Comparison of ENCODE assay signal across 11 cellular contexts in the genomic region with DNA sequence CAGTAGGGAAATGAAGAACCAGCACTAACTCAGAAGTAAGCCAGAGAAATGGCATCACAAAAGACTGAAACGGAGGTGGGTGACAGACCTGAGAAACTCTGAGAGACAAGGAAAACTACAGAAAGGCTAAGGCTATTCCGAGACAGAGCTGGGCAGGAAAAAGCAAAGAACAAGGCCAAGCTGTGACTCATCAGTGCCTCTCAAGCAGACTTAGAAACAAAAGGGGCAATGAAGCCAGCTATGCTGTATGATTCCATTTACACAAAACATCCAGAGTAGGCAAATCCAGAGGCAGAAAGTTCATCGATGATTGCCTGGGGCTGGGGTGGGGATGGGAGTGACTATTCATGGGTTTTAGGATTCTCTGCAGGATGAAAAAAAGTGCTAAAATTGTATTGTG. TPM values are rescaled to one million over a fixed set of nuclear protein-coding genes. Genes with fewer than 3 reads are reported as not detected.
A peak's percentile ranks its signal among the peaks of the same experiment; 100 is the strongest.
DNase-seq lines count a peak whose midpoint lies in the region; ATAC-seq and TF ChIP-seq lines count a peak whose summit lies in the region.
"Had no signal": no experiment of that assay in that cellular context is flagged by ENCODE, and none has a peak within 500 bp of the region (broad histone marks: within the 10 kb centered on the region; RNA-seq: fewer than 3 reads in every experiment).

No MANE protein-coding gene starts in this region.

- H4K20me1 ChIP-seq in osteoblast (ENCODE audit: insufficient read depth, low read length), result peaks cover 10% of the 10 kb centered on the region

- H3K27me3 ChIP-seq in SJSA1 (replicated peaks), result no peaks in the 10 kb centered on the region
- no peaks in the 10 kb centered on the region for H3K27me3 ChIP-seq in osteoblast (ENCODE audit: insufficient read depth, low read length)
- no peaks in the 10 kb centered on the region for H3K27me3 ChIP-seq in Peyer's patch
- H3K27me3 ChIP-seq in CD4-positive, alpha-beta T cell (ENCODE audit: control insufficient read depth, insufficient read depth, low read length), result no peaks in the 10 kb centered on the region

- H3K4me2 ChIP-seq in osteoblast (ENCODE audit: insufficient read depth, low read length), result peak overlapping the region; percentile 57

- peaks cover 42% of the 10 kb centered on the region for H3K36me3 Mint-ChIP-seq in CD4-positive, alpha-beta T cell (ENCODE audit: low read depth)

- H3K36me3 ChIP-seq in SJSA1 (peaks cover 6% of the 10 kb centered on the region; the same call in 1 of the 2 replicates), osteoblast (ENCODE audit: insufficient read depth, low read length) (no peaks in the 10 kb centered on the region), Peyer's patch (no peaks in the 10 kb centered on the region)

- H3K27ac ChIP-seq in SJSA1, result no peak overlapping the region; the same call in 1 of the 2 replicates
- peak overlapping the region; percentile 49 for H3K27ac ChIP-seq in osteoblast (ENCODE audit: low read depth, low read length)
- H3K27ac ChIP-seq in Peyer's patch, result peak overlapping the region in 1 of 4 donors; percentile 39
- no peak overlapping the region for H3K27ac ChIP-seq in CD4-positive, alpha-beta T cell (ENCODE audit: low read depth, low read length)

- intact Hi-C loops in CD4-positive, alpha-beta T cell (cut with DNase I, micrococcal nuclease), result loop anchor here in 1 of 2 experiments (10.0 kb wide), 1 partner anchor 346 kb away; no protein-coding TSS in a partner anchor

- H3K9me3 Mint-ChIP-seq in CD4-positive, alpha-beta T cell, result no peaks in the 10 kb centered on the region
- H3K9me3 Mint-ChIP-seq: stimulated activated naive CD8-positive, alpha-beta T cell treated with anti-CD3 and anti-CD28 coated beads, Interleukin-15, amount 100 ng/mL, for 72 hours had no signal

- no peak for TF ChIP-seq POLR2A in Peyer's patch (IDR thresholded peaks at IDR 0.05)

- no peaks in the 10 kb centered on the region for H3K27me3 Mint-ChIP-seq in CD4-positive, alpha-beta T cell
- H3K27me3 Mint-ChIP-seq: stimulated activated naive CD8-positive, alpha-beta T cell treated with anti-CD3 and anti-CD28 coated beads, Interleukin-15, amount 100 ng/mL, for 72 hours had no signal

- peak; percentile 80 for DNase-seq in AG10803 (ENCODE audit: low read depth)
- peak; percentile 56 to 64 for DNase-seq in SJSA1 (ENCODE audit: low read depth in 1 of 2, low spot score in 2 of 2)
- DNase-seq in fibroblast of the conjunctiva (ENCODE audit: low read depth), result peak; percentile 70
- DNase-seq in osteoblast (ENCODE audit: insufficient read length, low spot score, missing footprints), result peak; percentile 49
- no peak for DNase-seq in Peyer's patch
- DNase-seq in CD4-positive, alpha-beta T cell, result no peak
- no peak for DNase-seq in SK-N-DZ (ENCODE audit: low spot score)
- DNase-seq: activated CD8-positive, alpha-beta memory T cell treated with anti-CD3 and anti-CD28 coated beads, Interleukin-2, amount 50 U/mL, for 4 hours; NCI-H2171 treated with DMSO at 0.1 percent for 48 hours; stimulated activated naive CD8-positive, alpha-beta T cell treated with anti-CD3 and anti-CD28 coated beads, Interleukin-15, amount 100 ng/mL, for 72 hours had no signal

- TF ChIP-seq CTCF in AG10803 (conservative IDR thresholded peaks at IDR 0.05; ENCODE audit: low read length) (no peak), osteoblast (IDR thresholded peaks at IDR 0.05; ENCODE audit: extremely low read depth, low read depth, low read length) (no peak), Peyer's patch (IDR thresholded peaks at IDR 0.05) (no peak)
- TF ChIP-seq CTCF in CD4-positive, alpha-beta T cell (IDR thresholded peaks at IDR 0.05), result no peak

- H3K79me2 ChIP-seq in osteoblast (ENCODE audit: insufficient read depth, low read length), result peaks cover 15% of the 10 kb centered on the region

- H3K27ac Mint-ChIP-seq in CD4-positive, alpha-beta T cell, result no peak overlapping the region

- peak overlapping the region; percentile 76 for H2AFZ ChIP-seq in osteoblast (ENCODE audit: low read length)

- H3K9me3 ChIP-seq in SJSA1 (replicated peaks) (0 out of 2 replicates have a peak, but pooled peaks cover 2% of the 10 kb centered on the region), osteoblast (ENCODE audit: low read depth, low read length) (no peaks in the 10 kb centered on the region), Peyer's patch (no peaks in the 10 kb centered on the region)
- H3K9me3 ChIP-seq in CD4-positive, alpha-beta T cell (ENCODE audit: control insufficient read depth, low read length), result no peaks in the 10 kb centered on the region

- H3K4me3 ChIP-seq in AG10803 (ENCODE audit: low read length), result no peak overlapping the region
- H3K4me3 ChIP-seq in SJSA1, result no peak overlapping the region
- no peak overlapping the region for H3K4me3 ChIP-seq in osteoblast (ENCODE audit: insufficient read depth, low read length)
- no peak overlapping the region for H3K4me3 ChIP-seq in Peyer's patch

- peaks cover 17% of the 10 kb centered on the region for H3K4me1 Mint-ChIP-seq in CD4-positive, alpha-beta T cell (ENCODE audit: low read depth)

- no peak overlapping the region for H3K4me3 Mint-ChIP-seq in CD4-positive, alpha-beta T cell
- H3K4me3 Mint-ChIP-seq: stimulated activated naive CD8-positive, alpha-beta T cell treated with anti-CD3 and anti-CD28 coated beads, Interleukin-15, amount 100 ng/mL, for 72 hours had no signal

- POLR2A ChIA-PET in CD4-positive, alpha-beta T cell (lab: Charles Lee), result no interaction called here

- ATAC-seq in GM19395 (IDR thresholded peaks at IDR 0.05; ENCODE audit: unreplicated experiment), result no peak
- no peak for ATAC-seq in CD4-positive, alpha-beta T cell (ENCODE audit: poor library complexity)
- ATAC-seq: stimulated activated naive CD8-positive, alpha-beta T cell treated with anti-CD3 and anti-CD28 coated beads, Interleukin-15, amount 100 ng/mL, for 72 hours had no signal

- CTCF ChIA-PET in CD4-positive, alpha-beta T cell (lab: Charles Lee), result interaction anchor here (0.5 kb wide), 1 partner anchor 187 kb away, joined by 3 read pairs; no protein-coding TSS in a partner anchor

- peaks cover 10% of the 10 kb centered on the region for H3K4me1 ChIP-seq in SJSA1 (replicated peaks)
- H3K4me1 ChIP-seq in osteoblast (ENCODE audit: insufficient read depth, low read length), result peaks cover 15% of the 10 kb centered on the region
- no peaks in the 10 kb centered on the region for H3K4me1 ChIP-seq in Peyer's patch

RNA-seq across cellular contexts. Expression of gene SLC23A2, which starts 50.0 kb away (rescaled TPM):
- total RNA-seq in SJSA1 (2014; rRNA removed; shearing (Covaris generic)), result 5.9 and 10.4 TPM in 2 replicates
- total RNA-seq in osteoblast (17.7 and 20.6 TPM in 2 replicates), Peyer's patch (10 to 100 TPM in 3 of 4 donors, 1 to 10 TPM in 1; 4.2 to 18.2 (median 11.0) TPM)
- 10 to 100 TPM; 22.8 to 23.0 TPM for total RNA-seq in CD4-positive, alpha-beta T cell
- polyA plus RNA-seq in SK-N-DZ (2014; cell fraction: cytosol; rRNA removed), result 13.8 and 16.8 TPM in 2 replicates
- 17.2 and 24.8 TPM in 2 replicates for polyA plus RNA-seq in SK-N-DZ (2014; cell fraction: nucleus; rRNA removed)

Comparison
In these comparisons a context has a peak if more than half of its experiments do, and no peak if none do; other contexts are left out.
1. DNase-seq: peak in AG10803 (single experiment), SJSA1 (2 of 2), fibroblast of the conjunctiva (single experiment) and osteoblast (single experiment); none in Peyer's patch (0 of 3), CD4-positive, alpha-beta T cell (0 of 10) and SK-N-DZ (single experiment).